Comparison of ENCODE assay signal across 7 cellular contexts in the genomic region with DNA sequence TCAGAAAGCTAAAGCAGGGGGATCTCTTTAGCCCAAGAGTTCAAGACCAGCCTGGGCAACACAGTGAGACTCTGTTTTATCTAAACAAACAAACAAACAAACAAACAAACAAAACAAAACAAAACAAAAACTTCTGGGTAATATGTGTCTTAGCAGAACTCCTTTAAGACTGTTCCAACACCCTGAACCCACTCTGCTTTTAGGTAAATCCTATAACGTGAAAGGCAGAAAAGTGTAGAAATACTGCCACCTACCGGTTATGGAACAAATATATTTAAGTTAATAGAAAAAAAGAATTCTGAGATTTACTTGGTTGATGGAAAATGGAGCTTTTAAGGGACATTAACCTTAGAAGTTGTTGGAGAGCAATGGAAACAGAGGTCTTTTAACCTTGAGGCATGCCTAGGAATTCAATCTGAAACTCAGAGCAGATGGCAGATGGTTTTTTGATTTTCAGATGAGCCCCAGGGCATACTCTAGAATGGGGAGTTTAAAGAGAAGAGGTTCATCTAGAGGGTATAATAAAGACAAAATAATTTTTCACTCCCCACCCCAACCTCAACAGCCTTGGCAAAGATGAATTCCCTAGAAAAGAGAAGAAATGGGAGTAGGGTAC. TPM values are rescaled to one million over a fixed set of nuclear protein-coding genes. Genes with fewer than 3 reads are reported as not detected.
DNase-seq lines count a peak whose midpoint lies in the region; ATAC-seq and TF ChIP-seq lines count a peak whose summit lies in the region.

No MANE protein-coding gene starts in this region.

- H3K27me3 ChIP-seq in MM.1S (replicated peaks; ENCODE audit: insufficient read depth, low read length) (no peaks in the 10 kb centered on the region), RWPE2 (ENCODE audit: insufficient read depth, poor library complexity, severe bottlenecking) (no peaks in the 10 kb centered on the region)

- peaks cover 22% of the 10 kb centered on the region for H3K9me3 Mint-ChIP-seq in nephron progenitor cell

- no peak overlapping the region for H3K9ac ChIP-seq in MM.1S (ENCODE audit: low read length)

- H3K79me2 ChIP-seq in MM.1S (ENCODE audit: low read length): no peaks in the 10 kb centered on the region

- TF ChIP-seq CTCF in MM.1S (IDR thresholded peaks at IDR 0.05; ENCODE audit: low read length) (peak; percentile 37), RWPE2 (IDR thresholded peaks at IDR 0.05; ENCODE audit: poor library complexity, severe bottlenecking) (peak; percentile 77), epithelial cell of proximal tubule (conservative IDR thresholded peaks at IDR 0.05; ENCODE audit: low read depth, low read length) (peak; percentile 58), nephron progenitor cell (IDR thresholded peaks at IDR 0.05) (peak; percentile 66)

- H3K9me2 ChIP-seq in MM.1S (replicated peaks; ENCODE audit: insufficient read depth, low read length): no peaks in the 10 kb centered on the region

- no peak overlapping the region for H3K27ac Mint-ChIP-seq in nephron progenitor cell

- no peaks in the 10 kb centered on the region for H3K4me1 ChIP-seq in MM.1S (ENCODE audit: low read length)
- no peaks in the 10 kb centered on the region for H3K4me1 ChIP-seq in RWPE2 (ENCODE audit: insufficient read depth, poor library complexity, severe bottlenecking)

- H3K4me2 ChIP-seq in MM.1S (ENCODE audit: low read depth, low read length): no peak overlapping the region

- H3K4me1 Mint-ChIP-seq in nephron progenitor cell: peaks cover 4% of the 10 kb centered on the region

- H3K9me3 ChIP-seq in MM.1S (replicated peaks; ENCODE audit: insufficient read depth, low read length) (no peaks in the 10 kb centered on the region), RWPE2 (ENCODE audit: severe bottlenecking) (no peaks in the 10 kb centered on the region)

- no peaks in the 10 kb centered on the region for H3F3A ChIP-seq in MM.1S (ENCODE audit: insufficient read depth, low read length)

- no peak overlapping the region for H3K4me3 Mint-ChIP-seq in nephron progenitor cell

- H3K27me3 Mint-ChIP-seq in nephron progenitor cell (ENCODE audit: low read depth, poor library complexity): peaks cover 8% of the 10 kb centered on the region

- ATAC-seq in RWPE2 (ENCODE audit: low read depth): 0 out of 3 replicates have a peak, but pooled peaks have one; percentile 27
- no peak for ATAC-seq in stimulated activated naive CD8-positive, alpha-beta T cell treated with anti-CD3 and anti-CD28 coated beads, Interleukin-15, Interleukin-2, amounts not matched to agents 100 U/mL and 50 U/mL, for 24 hours
- no peak for ATAC-seq in HG03520 (IDR thresholded peaks at IDR 0.05; ENCODE audit: unreplicated experiment)

- no peak overlapping the region for H3K27ac ChIP-seq in MM.1S (ENCODE audit: low read length)
- no peak overlapping the region for H3K27ac ChIP-seq in RWPE2 (ENCODE audit: poor library complexity, severe bottlenecking)

- H3K36me3 Mint-ChIP-seq in nephron progenitor cell (ENCODE audit: low read depth): peaks cover 8% of the 10 kb centered on the region

- H3K36me3 ChIP-seq in MM.1S (replicated peaks; ENCODE audit: insufficient read depth, low read length) (no peaks in the 10 kb centered on the region), RWPE2 (ENCODE audit: low read depth) (no peaks in the 10 kb centered on the region)

- DNase-seq in GM03348 (ENCODE audit: low spot score) (peak; percentile 54), MM.1S (peak; percentile 39), RWPE2 (ENCODE audit: low spot score) (no peak), epithelial cell of proximal tubule (ENCODE audit: low read depth) (no peak), nephron progenitor cell (peak; percentile 14)
- no peak for DNase-seq in stimulated activated naive CD8-positive, alpha-beta T cell treated with anti-CD3 and anti-CD28 coated beads, Interleukin-15, Interleukin-2, amounts not matched to agents 100 U/mL and 50 U/mL, for 24 hours

- no peaks in the 10 kb centered on the region for H4K20me1 ChIP-seq in MM.1S (ENCODE audit: insufficient read depth, low read length)

- H3K4me3 ChIP-seq in MM.1S (ENCODE audit: low read length) (no peak overlapping the region), RWPE2 (ENCODE audit: severe bottlenecking) (no peak overlapping the region), epithelial cell of proximal tubule (ENCODE audit: low read depth, low read length) (no peak overlapping the region)

- H2AFZ ChIP-seq in MM.1S (ENCODE audit: low read length): no peak overlapping the region

RNA-seq across cellular contexts. Expression of a gene that starts 38.5 kb away (rescaled TPM):
- total RNA-seq in epithelial cell of proximal tubule: 91.4 and 93.9 TPM in 2 replicates

Comparison
In these comparisons a context has a peak if more than half of its experiments do, and no peak if none do; other contexts are left out.
1. DNase-seq: peak in GM03348 (single experiment), MM.1S (single experiment) and nephron progenitor cell (single experiment); none in RWPE2 (single experiment), epithelial cell of proximal tubule (single experiment) and stimulated activated naive CD8-positive, alpha-beta T cell treated with anti-CD3 and anti-CD28 coated beads, Interleukin-15, Interleukin-2, amounts not matched to agents 100 U/mL and 50 U/mL, for 24 hours (single experiment).
2. Peak in every context shown above with its lines, with median percentiles within 50 percentile points of each other: CTCF ChIP-seq.